ENCODE assay signal across 1 cellular context in genomic region chr17:8859804-8860430, GRCh38.
TF ChIP-seq lines count a peak whose summit lies in the region.

No MANE protein-coding gene starts in this region.

TF ChIP-seq in H1, 55 proteins besides CTCF, POLR2A, EP300 and RAD21:
- no peak for TF ChIP-seq E2F6 (IDR thresholded peaks at IDR 0.05)
- no peak for TF ChIP-seq FOSL1 (IDR thresholded peaks at IDR 0.05; ENCODE audit: insufficient read depth, low read depth, low read length)
- no peak for TF ChIP-seq SIRT6 (IDR thresholded peaks at IDR 0.05; ENCODE audit: low read length)
- TF ChIP-seq ZNF274 (IDR thresholded peaks at IDR 0.05; ENCODE audit: borderline replicate concordance, extremely low read depth, low read length) = no peak
- TF ChIP-seq CHD2 (IDR thresholded peaks at IDR 0.05; ENCODE audit: low read length) = no peak
- no peak for TF ChIP-seq TAF1 (IDR thresholded peaks at IDR 0.05; ENCODE audit: low read depth, low read length)
